8 cellular contexts compared by ENCODE assay signal in the genomic region with DNA sequence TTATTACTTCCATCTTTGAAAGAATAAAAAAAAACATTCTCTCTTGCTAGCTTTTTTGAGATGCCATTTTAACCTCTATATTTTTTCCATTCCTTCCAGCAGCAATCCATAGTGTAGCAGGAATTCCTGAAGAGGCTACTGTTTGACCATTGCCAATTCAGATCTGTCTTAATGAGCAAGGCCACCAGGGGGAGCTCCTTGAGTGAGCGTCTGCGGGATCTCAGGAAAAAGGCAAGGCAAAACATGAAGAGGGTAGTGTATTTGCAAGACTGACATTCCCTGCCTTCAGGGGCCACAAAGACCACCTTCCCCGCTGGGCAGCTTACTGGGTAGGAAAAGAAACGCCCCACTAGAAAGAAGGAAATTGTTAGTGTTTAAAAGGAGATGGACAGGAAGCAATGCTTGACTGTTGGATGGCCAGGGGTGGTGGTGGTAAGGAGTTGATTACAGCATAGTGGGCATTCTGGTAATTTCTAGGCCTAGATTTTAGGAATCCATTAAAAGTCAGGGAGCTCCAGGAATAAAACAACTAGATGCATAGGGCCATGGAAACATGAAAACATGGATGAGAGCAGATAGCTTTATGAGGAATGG.
DNase-seq lines count a peak whose midpoint lies in the region; ATAC-seq and TF ChIP-seq lines count a peak whose summit lies in the region.

No MANE protein-coding gene starts in this region.

- H3K4me1 Mint-ChIP-seq in Caco-2 (ENCODE audit: low read depth, unreplicated experiment) = peaks cover 13% of the 10 kb centered on the region
- no peaks in the 10 kb centered on the region for H3K4me1 Mint-ChIP-seq in T-helper 2 cell treated with Interferon-gamma antibody and Interleukin-4, amounts not matched to agents 5 μg/mL and 100 μg/mL, for 36 hours (ENCODE audit: low read depth)

- CTCF ChIA-PET in Caco-2 (lab: Charles Lee) = interaction anchor here (0.6 to 0.7 kb wide), 6 partner anchors 10 to 299 kb away, joined by 3 to 4 read pairs (median 4); no protein-coding TSS in a partner anchor

- POLR2A ChIA-PET in Caco-2 (lab: Charles Lee) = no interaction called here

- peaks cover 2% of the 10 kb centered on the region for H3K9me3 Mint-ChIP-seq in Caco-2 (ENCODE audit: unreplicated experiment)
- peaks cover under 1% of the 10 kb centered on the region for H3K9me3 Mint-ChIP-seq in T-helper 2 cell treated with Interferon-gamma antibody and Interleukin-4, amounts not matched to agents 5 μg/mL and 100 μg/mL, for 36 hours

- no peak overlapping the region for H3K27ac Mint-ChIP-seq in Caco-2 (ENCODE audit: unreplicated experiment)
- H3K27ac Mint-ChIP-seq in T-helper 2 cell treated with Interferon-gamma antibody and Interleukin-4, amounts not matched to agents 5 μg/mL and 100 μg/mL, for 36 hours = no peak overlapping the region

- TF ChIP-seq POLR2A in breast epithelium (IDR thresholded peaks at IDR 0.05) = no peak

- no peaks in the 10 kb centered on the region for H3K27me3 Mint-ChIP-seq in Caco-2 (ENCODE audit: insufficient read depth, unreplicated experiment)
- no peaks in the 10 kb centered on the region for H3K27me3 Mint-ChIP-seq in T-helper 2 cell treated with Interferon-gamma antibody and Interleukin-4, amounts not matched to agents 5 μg/mL and 100 μg/mL, for 36 hours (ENCODE audit: low read depth)

- H3K36me3 ChIP-seq in Caco-2 (ENCODE audit: control insufficient read depth, insufficient read depth, low read length) (no peaks in the 10 kb centered on the region), breast epithelium (no peaks in the 10 kb centered on the region)

- no peak overlapping the region for H3K27ac ChIP-seq in breast epithelium

- H3K27me3 ChIP-seq in Caco-2 (replicated peaks; ENCODE audit: control insufficient read depth, insufficient read depth, low read length) = no peaks in the 10 kb centered on the region
- H3K27me3 ChIP-seq in breast epithelium = no peaks in the 10 kb centered on the region

- H3K9me3 ChIP-seq in Caco-2 (no peaks in the 10 kb centered on the region), breast epithelium (peaks cover 5% of the 10 kb centered on the region in 2 donors)

- H3K4me3 Mint-ChIP-seq in Caco-2 (ENCODE audit: unreplicated experiment) = no peak overlapping the region
- no peak overlapping the region for H3K4me3 Mint-ChIP-seq in T-helper 2 cell treated with Interferon-gamma antibody and Interleukin-4, amounts not matched to agents 5 μg/mL and 100 μg/mL, for 36 hours

- no TSS peak for BruUV-seq in Caco-2 (replicated peaks; lab: Mats Ljungman, UMichigan)

- H3K4me3 ChIP-seq in Caco-2 (ENCODE audit: low read depth, low read length) (no peak overlapping the region), breast epithelium (no peak overlapping the region)

- intact Hi-C loops in Caco-2 (cut with micrococcal nuclease; ENCODE audit: unreplicated experiment) = loop anchor here (2.0 to 5.0 kb wide), 2 partner anchors 205 to 328 kb away; a partner anchor contains a TSS
- intact Hi-C loops in breast epithelium (cut with DNase I; ENCODE audit: low total_unique reads) = no loop called here

- DNase-seq in Caco-2 = peak; percentile 70 to 80
- DNase-seq in SHP77 treated with DMSO at 0.1 percent for 48 hours (lab: John Stamatoyannopoulos, UW) = peak; percentile 42
- DNase-seq in breast epithelium (ENCODE audit: low spot score in 2 of 2) = no peak
- DNase-seq in kidney tubule cell (ENCODE audit: low spot score) = peak; percentile 59
- DNase-seq in stimulated activated CD8-positive, alpha-beta memory T cell treated with anti-CD3 and anti-CD28 coated beads, Interleukin-12 subunit alpha, Interleukin-12 subunit beta, amount 100 ng/mL, for 1 hour (ENCODE audit: low read depth) = peak; percentile 5
- no peak for DNase-seq in T-helper 2 cell treated with Interferon-gamma antibody and Interleukin-4, amounts not matched to agents 5 μg/mL and 100 μg/mL, for 36 hours (ENCODE audit: low spot score)

- H3K4me1 ChIP-seq in Caco-2 (0 out of 2 replicates have a peak, but pooled peaks cover 13% of the 10 kb centered on the region), breast epithelium (no peaks in the 10 kb centered on the region)

- ATAC-seq in GM18868 (IDR thresholded peaks at IDR 0.05; ENCODE audit: unreplicated experiment) (peak; percentile 85), HG03457 (IDR thresholded peaks at IDR 0.05; ENCODE audit: unreplicated experiment) (peak; percentile 61)

- TF ChIP-seq CTCF in Caco-2 (IDR thresholded peaks at IDR 0.05; ENCODE audit: insufficient read depth in 1 of 2, low read depth in 1 of 2, low read length in 1 of 2, severe bottlenecking in 1 of 2, unreplicated experiment in 1 of 2) (peak; percentile 71 to 73), breast epithelium (IDR thresholded peaks at IDR 0.05) (peak in 2 of 3 donors; percentile 30 to 49)

- no peaks in the 10 kb centered on the region for H3K36me3 Mint-ChIP-seq in Caco-2 (ENCODE audit: insufficient read depth, unreplicated experiment)
- no peaks in the 10 kb centered on the region for H3K36me3 Mint-ChIP-seq in T-helper 2 cell treated with Interferon-gamma antibody and Interleukin-4, amounts not matched to agents 5 μg/mL and 100 μg/mL, for 36 hours (ENCODE audit: low read depth)

Comparison
In these comparisons a context has a peak if more than half of its experiments do, and no peak if none do; other contexts are left out.
1. DNase-seq: peak in Caco-2 (2 of 2), SHP77 treated with DMSO at 0.1 percent for 48 hours (single experiment), kidney tubule cell (single experiment) and stimulated activated CD8-positive, alpha-beta memory T cell treated with anti-CD3 and anti-CD28 coated beads, Interleukin-12 subunit alpha, Interleukin-12 subunit beta, amount 100 ng/mL, for 1 hour (single experiment); none in breast epithelium (0 of 2) and T-helper 2 cell treated with Interferon-gamma antibody and Interleukin-4, amounts not matched to agents 5 μg/mL and 100 μg/mL, for 36 hours (single experiment).